In genomic region chr15:82921242-82921641, GRCh38 we compare ENCODE assay signal across 2 cellular contexts.
A peak's percentile ranks its signal among the peaks of the same experiment; 100 is the strongest.
TF ChIP-seq lines count a peak whose summit lies in the region.

No MANE protein-coding gene starts in this region.

TF ChIP-seq in HepG2, 621 proteins besides CTCF, POLR2A, EP300 and RAD21:
- TF ChIP-seq E2F1 (CRISPR knock-in tag; IDR thresholded peaks at IDR 0.05) (no peak), ZBTB7B (CRISPR knock-in tag; IDR thresholded peaks at IDR 0.05) (no peak), KLF11 (CRISPR knock-in tag; IDR thresholded peaks at IDR 0.05) (no peak), SCMH1 (CRISPR knock-in tag; IDR thresholded peaks at IDR 0.05; ENCODE audit: borderline replicate concordance) (no peak)

TF ChIP-seq in K562, 482 proteins besides CTCF, POLR2A, EP300 and RAD21:
- TF ChIP-seq ETV1 (tag; conservative IDR thresholded peaks at IDR 0.05; ENCODE audit: low read depth): peak; percentile 66
- 0 out of 4 replicates have a peak, but pooled peaks of 1 of the 2 experiments have one; percentile 14 for TF ChIP-seq NRF1 (conservative IDR thresholded peaks at IDR 0.05 in 1 of 2, IDR thresholded peaks at IDR 0.05 in 1 of 2)
- peak; percentile 27; the same call in 1 of the 2 replicates for TF ChIP-seq CREM (IDR thresholded peaks at IDR 0.05; ENCODE audit: low read depth)
- no peak for TF ChIP-seq ESRRB (CRISPR knock-in tag; IDR thresholded peaks at IDR 0.05; ENCODE audit: borderline replicate concordance)
- no peak for TF ChIP-seq ZNF347 (CRISPR knock-in tag; IDR thresholded peaks at IDR 0.05; ENCODE audit: low read depth)
- no peak for TF ChIP-seq POLR3A (IDR thresholded peaks at IDR 0.05; ENCODE audit: borderline replicate concordance, extremely low read depth, insufficient read depth, insufficient read length)
- 0 out of 2 replicates have a peak, but pooled peaks have one; percentile 25 for TF ChIP-seq CTBP1 (IDR thresholded peaks at IDR 0.05; ENCODE audit: borderline replicate concordance)
- no peak for TF ChIP-seq ATF1 (CRISPR knock-in tag; IDR thresholded peaks at IDR 0.05)
- 0 out of 2 replicates have a peak, but pooled peaks have one; percentile 22 for TF ChIP-seq ATF1 (tag; IDR thresholded peaks at IDR 0.05)
- no peak for TF ChIP-seq HLTF (IDR thresholded peaks at IDR 0.05)
- TF ChIP-seq FOXA1 (IDR thresholded peaks at IDR 0.05; ENCODE audit: borderline replicate concordance): no peak
- TF ChIP-seq ATF7 (IDR thresholded peaks at IDR 0.05): 0 out of 2 replicates have a peak, but pooled peaks have one; percentile 13
- 0 out of 2 replicates have a peak, but pooled peaks have one; percentile 49 for TF ChIP-seq ELF4 (CRISPR knock-in tag; IDR thresholded peaks at IDR 0.05)
- TF ChIP-seq ZFP91 (CRISPR knock-in tag; IDR thresholded peaks at IDR 0.05): no peak
